ENCODE assay signal across 8 cellular contexts in genomic region chr16:24988593-24989338, GRCh38. TPM values are rescaled to one million over a fixed set of nuclear protein-coding genes. Genes with fewer than 3 reads are reported as not detected.
DNase-seq lines count a peak whose midpoint lies in the region; ATAC-seq and TF ChIP-seq lines count a peak whose summit lies in the region.

No MANE protein-coding gene starts in this region.

- H3K4me1 ChIP-seq in BLaER1 (peaks cover 79% of the 10 kb centered on the region), thoracic aorta (ENCODE audit: control insufficient read depth in 1 of 2, low read depth in 2 of 2) (peaks cover 52 to 94% of the 10 kb centered on the region in 2 donors)

- H3K9me3 ChIP-seq in BLaER1 (no peaks in the 10 kb centered on the region), thoracic aorta (no peaks in the 10 kb centered on the region)

- peak overlapping the region; percentile 12; the same call in 1 of the 2 replicates for H3K4me2 ChIP-seq in BLaER1

- H3K27me3 ChIP-seq in BLaER1 (no peaks in the 10 kb centered on the region), thoracic aorta (replicated peaks; ENCODE audit: insufficient read depth) (no peaks in the 10 kb centered on the region)

- DNase-seq in NK-92 treated with Interleukin-12 subunit alpha and Interleukin-12 subunit beta, amount 100 ng/mL, for 24 hours (lab: John Stamatoyannopoulos, UW) = peak; percentile 65
- peak; percentile 38 for DNase-seq in coronary artery (ENCODE audit: low spot score)
- DNase-seq in medulla oblongata (ENCODE audit: extremely low spot score) = peak; percentile 65
- no peak for DNase-seq in thoracic aorta (ENCODE audit: low spot score)
- no peak for DNase-seq in NCI-H187 (lab: John Stamatoyannopoulos, UW)
- DNase-seq in CD1c-positive myeloid dendritic cell (ENCODE audit: extremely low spot score) = no peak

- ATAC-seq in thoracic aorta (ENCODE audit: insufficient number of reproducible peaks, low FRiP score, low read depth) (peak; percentile 61), GM21737 (IDR thresholded peaks at IDR 0.05; ENCODE audit: unreplicated experiment) (no peak)

- H3K4me3 ChIP-seq in BLaER1 = no peak overlapping the region
- peak overlapping the region; percentile 26 for H3K4me3 ChIP-seq in coronary artery
- peak overlapping the region; percentile 10 for H3K4me3 ChIP-seq in thoracic aorta

- H4K20me1 ChIP-seq in BLaER1 = peaks cover 100% of the 10 kb centered on the region

- H3K27ac ChIP-seq in BLaER1 (no peak overlapping the region), coronary artery (peak overlapping the region; percentile 79 to 87), thoracic aorta (peak overlapping the region; percentile 70 to 75)

- 0 out of 2 replicates have a peak overlapping the region, but pooled peaks have one; percentile 8 for H3K9ac ChIP-seq in BLaER1

- no peaks in the 10 kb centered on the region; the same call in 1 of the 2 replicates for H3K36me3 ChIP-seq in BLaER1
- H3K36me3 ChIP-seq in thoracic aorta = no peaks in the 10 kb centered on the region

- TF ChIP-seq CTCF in coronary artery (IDR thresholded peaks at IDR 0.05) = no peak
- no peak for TF ChIP-seq CTCF in thoracic aorta (IDR thresholded peaks at IDR 0.05)

RNA-seq across cellular contexts. Expression of gene ARHGAP17, which starts 26.4 kb away (rescaled TPM):
- total RNA-seq in thoracic aorta = 10 to 100 TPM; 39.0 to 83.2 TPM

Comparison
In these comparisons a context has a peak if more than half of its experiments do, and no peak if none do; other contexts are left out.
1. DNase-seq: peak in NK-92 treated with Interleukin-12 subunit alpha and Interleukin-12 subunit beta, amount 100 ng/mL, for 24 hours (single experiment), coronary artery (single experiment) and medulla oblongata (single experiment); none in thoracic aorta (single experiment), NCI-H187 (0 of 2) and CD1c-positive myeloid dendritic cell (single experiment).